In the genomic region with DNA sequence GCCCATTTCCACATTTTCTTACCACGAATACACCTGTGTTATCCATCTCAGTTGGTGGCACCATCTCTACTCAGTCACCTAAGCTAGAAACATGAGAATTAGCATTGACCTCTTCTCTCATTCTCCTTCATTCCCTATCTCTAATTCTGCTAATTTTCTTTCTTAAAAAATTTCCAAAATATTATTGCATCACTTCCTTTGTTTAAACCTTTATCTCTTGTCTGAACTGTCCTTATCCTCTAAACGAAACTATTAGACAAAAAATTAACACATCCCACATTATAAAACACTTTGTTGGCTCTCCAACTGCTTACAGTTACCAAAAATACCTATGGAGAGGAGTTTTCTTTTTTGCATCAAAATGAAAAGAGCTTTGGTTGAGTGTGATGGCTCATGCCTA, we compare ENCODE assay signal across 29 cellular contexts.
"Had no signal": no experiment of that assay in that cellular context is flagged by ENCODE, and none has a peak within 500 bp of the region (broad histone marks: within the 10 kb centered on the region; RNA-seq: fewer than 3 reads in every experiment).

No MANE protein-coding gene starts in this region.

- ATAC-seq: naive thymus-derived CD4-positive, alpha-beta T cell; natural killer cell; psoas muscle; right cardiac atrium; sciatic nerve; stimulated activated memory B cell treated with anti-CD40 and anti-IgM and Interleukin-4, amounts not matched to agents 10 μg/mL and 1 μg/mL and 100 μg/mL, for 72 hours; stimulated activated naive CD8-positive, alpha-beta T cell treated with anti-CD3 and anti-CD28 coated beads, Interleukin-15, amount 100 ng/mL, for 72 hours; stimulated activated naive CD8-positive, alpha-beta T cell treated with anti-CD3 and anti-CD28 coated beads, Interleukin-15, Interleukin-2, amounts not matched to agents 100 U/mL and 50 U/mL, for 24 hours; upper lobe of right lung had no signal

- DNase-seq: naive thymus-derived CD4-positive, alpha-beta T cell; natural killer cell; occipital lobe; ovary; posterior cingulate gyrus; psoas muscle; right cardiac atrium; small intestine; stimulated activated CD4-positive, alpha-beta T cell treated with anti-CD3 and anti-CD28 coated beads, Interleukin-15, amount 100 ng/mL, for 24 hours; stimulated activated CD4-positive, alpha-beta T cell treated with anti-CD3 and anti-CD28 coated beads, Interleukin-2, amount 100 ng/mL, for 24 hours; stimulated activated CD4-positive, alpha-beta T cell treated with anti-CD3 and anti-CD28 coated beads, Interleukin-2, amount 100 ng/mL, for 48 hours; stimulated activated CD4-positive, alpha-beta T cell treated with anti-CD3 and anti-CD28 coated beads, Interleukin-4, amount 100 ng/mL, for 24 hours; stimulated activated naive CD4-positive, alpha-beta T cell; stimulated activated naive CD8-positive, alpha-beta T cell treated with anti-CD3 and anti-CD28 coated beads, Interleukin-15, amount 100 ng/mL, for 72 hours; stimulated activated naive CD8-positive, alpha-beta T cell treated with anti-CD3 and anti-CD28 coated beads, Interleukin-15, Interleukin-2, amounts not matched to agents 100 U/mL and 50 U/mL, for 24 hours; substantia nigra; testis; tibial artery; transverse colon; upper lobe of right lung; uterus had no signal

- H3K36me3 ChIP-seq: neural progenitor cell, ovary, transverse colon, upper lobe of right lung, uterus had no signal

- H3K4me2 ChIP-seq: neural progenitor cell had no signal

- H3K4me1 Mint-ChIP-seq: neural progenitor cell had no signal

- H3K4me1 ChIP-seq: neural progenitor cell, parathyroid adenoma, suprapubic skin, testis, transverse colon, upper lobe of right lung, uterus had no signal

- H3K4me3 ChIP-seq: neural progenitor cell, ovary, psoas muscle, suprapubic skin, testis, tibial artery, transverse colon, upper lobe of right lung, uterus had no signal

- H3K27me3 Mint-ChIP-seq: naive thymus-derived CD4-positive, alpha-beta T cell; progenitor cell of endocrine pancreas; stimulated activated memory B cell treated with anti-CD40 and anti-IgM and Interleukin-4, amounts not matched to agents 10 μg/mL and 1 μg/mL and 100 μg/mL, for 72 hours; stimulated activated naive CD8-positive, alpha-beta T cell treated with anti-CD3 and anti-CD28 coated beads, Interleukin-15, amount 100 ng/mL, for 72 hours; type B pancreatic cell had no signal

- H3K9ac ChIP-seq: neural progenitor cell, parathyroid adenoma had no signal

- FAIRE-seq: small intestine had no signal

- H2AFZ ChIP-seq: neural progenitor cell, parathyroid adenoma had no signal

- H3K27ac Mint-ChIP-seq: naive thymus-derived CD4-positive, alpha-beta T cell; natural killer cell; nephron; neural progenitor cell; stimulated activated memory B cell treated with anti-CD40 and anti-IgM and Interleukin-4, amounts not matched to agents 10 μg/mL and 1 μg/mL and 100 μg/mL, for 72 hours; type B pancreatic cell had no signal

- H3K36me3 Mint-ChIP-seq: natural killer cell had no signal

- H3K9me3 ChIP-seq: ovary, psoas muscle, suprapubic skin, testis, tibial artery, transverse colon, upper lobe of right lung, uterus had no signal

- H3K27me3 ChIP-seq: neural progenitor cell, ovary, suprapubic skin, testis, tibial artery, transverse colon, upper lobe of right lung, uterus had no signal

- H3K4me3 Mint-ChIP-seq: naive thymus-derived CD4-positive, alpha-beta T cell; natural killer cell; nephron; neural progenitor cell; stimulated activated memory B cell treated with anti-CD40 and anti-IgM and Interleukin-4, amounts not matched to agents 10 μg/mL and 1 μg/mL and 100 μg/mL, for 72 hours; stimulated activated naive CD8-positive, alpha-beta T cell treated with anti-CD3 and anti-CD28 coated beads, Interleukin-15, amount 100 ng/mL, for 72 hours; type B pancreatic cell had no signal

- H3K9me3 Mint-ChIP-seq: natural killer cell; nephron; neural progenitor cell; stimulated activated memory B cell treated with anti-CD40 and anti-IgM and Interleukin-4, amounts not matched to agents 10 μg/mL and 1 μg/mL and 100 μg/mL, for 72 hours; stimulated activated naive CD8-positive, alpha-beta T cell treated with anti-CD3 and anti-CD28 coated beads, Interleukin-15, amount 100 ng/mL, for 72 hours; type B pancreatic cell had no signal

- H3K27ac ChIP-seq: neural progenitor cell, ovary, parathyroid adenoma, psoas muscle, suprapubic skin, testis, tibial artery, transverse colon, upper lobe of right lung, uterus had no signal
